In genomic region chr1:10031461-10031860, GRCh38 we compare ENCODE assay signal across 2 cellular contexts.
TF ChIP-seq lines count a peak whose summit lies in the region.

No MANE protein-coding gene starts in this region.

TF ChIP-seq in IMR-90, 13 proteins besides CTCF, POLR2A, EP300 and RAD21 (continued from another document):
- TF ChIP-seq FOS (IDR thresholded peaks at IDR 0.05; ENCODE audit: low read depth, low read length) (no peak), RCOR1 (IDR thresholded peaks at IDR 0.05; ENCODE audit: insufficient replicate concordance, low read length) (no peak), ELK1 (IDR thresholded peaks at IDR 0.05; ENCODE audit: borderline replicate concordance, low read depth, low read length) (no peak), CHD1 (IDR thresholded peaks at IDR 0.05; ENCODE audit: low read depth, low read length) (no peak), SMC3 (IDR thresholded peaks at IDR 0.05; ENCODE audit: low read depth, low read length) (no peak), NFE2L2 (IDR thresholded peaks at IDR 0.05; ENCODE audit: low read depth, low read length) (no peak)

TF ChIP-seq in GM23338, 12 proteins besides CTCF, POLR2A, EP300 and RAD21 (continued from another document):
- TF ChIP-seq ZNF462 (CRISPR knock-in tag; IDR thresholded peaks at IDR 0.05) (no peak), JUNB (IDR thresholded peaks at IDR 0.05; ENCODE audit: unreplicated experiment) (no peak), ETS1 (IDR thresholded peaks at IDR 0.05) (no peak), EZH2 (IDR thresholded peaks at IDR 0.05; ENCODE audit: low read depth, unreplicated experiment) (no peak), CREB1 (CRISPR knock-in tag; IDR thresholded peaks at IDR 0.05; ENCODE audit: low read depth) (no peak), POLR2AphosphoS5 (IDR thresholded peaks at IDR 0.05; ENCODE audit: low read depth) (no peak), REST (IDR thresholded peaks at IDR 0.05; ENCODE audit: unreplicated experiment) (no peak), ZNF114 (CRISPR knock-in tag; IDR thresholded peaks at IDR 0.05) (no peak), STAT1 (IDR thresholded peaks at IDR 0.05; ENCODE audit: unreplicated experiment) (no peak)
